Comparison of ENCODE assay signal across 27 cellular contexts in genomic region chr2:238658820-238659219, GRCh38.
"Had no signal": no experiment of that assay in that cellular context is flagged by ENCODE, and none has a peak within 500 bp of the region (broad histone marks: within the 10 kb centered on the region; RNA-seq: fewer than 3 reads in every experiment).

No MANE protein-coding gene starts in this region.

- H3K27ac ChIP-seq: ascending aorta, breast epithelium, cardiac muscle cell, colonic mucosa, foreskin keratinocyte had no signal

- H3K36me3 ChIP-seq: ascending aorta, breast epithelium, cardiac muscle cell, colonic mucosa had no signal

- DNase-seq: activated CD4-positive, alpha-beta T cell treated with anti-CD3 and anti-CD28 coated beads for 36 hours; activated CD4-positive, alpha-beta T cell treated with anti-CD3 and anti-CD28 coated beads, Interleukin-2, amount 50 U/mL, for 1 hour; activated CD4-positive, alpha-beta T cell treated with anti-CD3 and anti-CD28 coated beads, Interleukin-2, amount 50 U/mL, for 48 hours; activated CD4-positive, CD25-positive, alpha-beta regulatory T cell; activated CD4-positive, CD25-positive, alpha-beta regulatory T cell treated with anti-CD3 and anti-CD28 coated beads, Interleukin-2, amount 50 U/mL, for 72 hours; activated CD8-positive, alpha-beta memory T cell treated with anti-CD3 and anti-CD28 coated beads, Interleukin-2, amount 10 ng/mL, durations not matched to agents 7 days and 5 days; activated CD8-positive, alpha-beta memory T cell treated with anti-CD3 and anti-CD28 coated beads, Interleukin-2, amount 50 U/mL, for 4 hours; activated CD8-positive, alpha-beta T cell treated with anti-CD3 and anti-CD28 coated beads for 36 hours; activated effector memory CD4-positive, alpha-beta T cell treated with anti-CD3 and anti-CD28 coated beads, Interleukin-2, amount 50 U/mL, for 16 hours; activated naive CD4-positive, alpha-beta T cell; activated naive CD4-positive, alpha-beta T cell treated with anti-CD3 and anti-CD28 coated beads, Interleukin-2, amount 10 ng/mL, durations not matched to agents 7 days and 5 days; activated naive CD8-positive, alpha-beta T cell treated with anti-CD3 and anti-CD28 coated beads, Interleukin-2, amount 10 ng/mL, durations not matched to agents 7 days and 5 days; activated T-cell treated with anti-CD3 and anti-CD28 coated beads, Interleukin-2, amount 50 U/mL, for 1 hour; activated T-cell treated with anti-CD3 and anti-CD28 coated beads, Interleukin-2, amount 50 U/mL, for 48 hours; central memory CD4-positive, alpha-beta T cell; cerebellar nuclear complex; colonic mucosa; effector CD8-positive, alpha-beta T cell; foreskin keratinocyte; T-helper 2 cell had no signal

- H3K27me3 ChIP-seq: ascending aorta, breast epithelium, cardiac muscle cell, colonic mucosa had no signal

- H3K9me3 ChIP-seq: colonic mucosa had no signal

- H3K4me1 ChIP-seq: ascending aorta, breast epithelium, colonic mucosa, foreskin keratinocyte had no signal

- H3K4me1 Mint-ChIP-seq: activated CD4-positive, alpha-beta T cell treated with anti-CD3 and anti-CD28 coated beads for 36 hours; activated CD8-positive, alpha-beta memory T cell treated with anti-CD3 and anti-CD28 coated beads, Interleukin-2, amount 10 ng/mL, durations not matched to agents 7 days and 5 days; activated naive CD4-positive, alpha-beta T cell treated with anti-CD3 and anti-CD28 coated beads, Interleukin-2, amount 10 ng/mL, durations not matched to agents 7 days and 5 days; activated naive CD8-positive, alpha-beta T cell treated with anti-CD3 and anti-CD28 coated beads, Interleukin-2, amount 10 ng/mL, durations not matched to agents 7 days and 5 days had no signal

- H3K4me3 Mint-ChIP-seq: activated CD4-positive, alpha-beta T cell treated with anti-CD3 and anti-CD28 coated beads for 36 hours; activated CD8-positive, alpha-beta memory T cell treated with anti-CD3 and anti-CD28 coated beads, Interleukin-2, amount 10 ng/mL, durations not matched to agents 7 days and 5 days; activated CD8-positive, alpha-beta T cell treated with anti-CD3 and anti-CD28 coated beads for 36 hours; activated naive CD4-positive, alpha-beta T cell treated with anti-CD3 and anti-CD28 coated beads, Interleukin-2, amount 10 ng/mL, durations not matched to agents 7 days and 5 days; activated naive CD8-positive, alpha-beta T cell treated with anti-CD3 and anti-CD28 coated beads, Interleukin-2, amount 10 ng/mL, durations not matched to agents 7 days and 5 days; activated T-helper 1 cell treated with anti-CD3 and anti-CD28 coated beads, Interleukin-12 subunit alpha, Interleukin-12 subunit beta, Interleukin-2, Interleukin-4 antibody, amounts not matched to agents 30 ng/mL and 10 ng/mL and 1 ng/mL, durations not matched to agents 14 hours and 24 hours and 36 hours; brain had no signal

- H3K4me3 ChIP-seq: ascending aorta, breast epithelium, cardiac muscle cell, colonic mucosa had no signal

- H3K36me3 Mint-ChIP-seq: activated CD8-positive, alpha-beta memory T cell treated with anti-CD3 and anti-CD28 coated beads, Interleukin-2, amount 10 ng/mL, durations not matched to agents 7 days and 5 days; activated naive CD4-positive, alpha-beta T cell treated with anti-CD3 and anti-CD28 coated beads, Interleukin-2, amount 10 ng/mL, durations not matched to agents 7 days and 5 days; activated naive CD8-positive, alpha-beta T cell treated with anti-CD3 and anti-CD28 coated beads, Interleukin-2, amount 10 ng/mL, durations not matched to agents 7 days and 5 days; brain had no signal

- H3K27ac Mint-ChIP-seq: activated CD4-positive, alpha-beta T cell treated with anti-CD3 and anti-CD28 coated beads for 36 hours; activated CD8-positive, alpha-beta memory T cell treated with anti-CD3 and anti-CD28 coated beads, Interleukin-2, amount 10 ng/mL, durations not matched to agents 7 days and 5 days; activated CD8-positive, alpha-beta T cell treated with anti-CD3 and anti-CD28 coated beads for 36 hours; activated naive CD4-positive, alpha-beta T cell treated with anti-CD3 and anti-CD28 coated beads, Interleukin-2, amount 10 ng/mL, durations not matched to agents 7 days and 5 days; activated naive CD4-positive, alpha-beta T cell treated with anti-CD3 and anti-CD28 coated beads, Interleukin-2, amount 50 U/mL, for 72 hours; activated naive CD8-positive, alpha-beta T cell treated with anti-CD3 and anti-CD28 coated beads, Interleukin-2, amount 10 ng/mL, durations not matched to agents 7 days and 5 days; activated T-helper 1 cell treated with anti-CD3 and anti-CD28 coated beads, Interleukin-12 subunit alpha, Interleukin-12 subunit beta, Interleukin-2, Interleukin-4 antibody, amounts not matched to agents 30 ng/mL and 10 ng/mL and 1 ng/mL, durations not matched to agents 14 hours and 24 hours and 36 hours; activated T-helper 2 cell treated with anti-CD3 and anti-CD28 coated beads, Interferon-gamma antibody, Interleukin-2, Interleukin-4, amounts not matched to agents 10 μg/mL and 5 μg/mL and 100 μg/mL, durations not matched to agents 14 hours and 24 hours and 36 hours had no signal
